In the genomic region with DNA sequence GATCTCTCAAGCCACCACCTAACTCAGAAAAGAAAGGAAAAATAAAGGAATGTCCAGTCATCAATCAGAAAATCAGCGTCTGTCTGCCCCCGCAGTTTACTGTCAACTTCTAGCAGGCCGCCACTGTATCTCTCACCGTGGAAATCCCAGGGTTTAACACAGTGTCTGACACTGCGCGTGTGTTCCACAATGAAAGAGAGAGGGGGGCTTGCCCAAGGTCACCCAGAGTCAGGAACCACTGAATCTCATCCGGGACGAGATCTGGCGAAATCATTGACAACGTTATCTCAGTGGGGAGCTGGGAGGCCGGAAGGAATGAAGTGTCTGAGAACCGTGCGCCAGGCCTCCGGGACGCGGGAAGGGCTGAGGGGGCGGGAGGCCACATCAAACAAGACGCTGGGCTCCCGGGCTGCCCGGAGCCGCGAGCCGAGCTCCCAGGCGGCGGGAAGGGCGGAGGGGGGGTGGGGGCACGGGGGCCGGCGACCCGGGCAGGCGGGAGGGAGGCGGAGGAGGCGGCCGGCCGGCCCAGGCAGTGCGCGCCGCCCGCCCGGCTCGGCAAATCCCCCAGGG, we compare ENCODE assay signal across 8 cellular contexts. TPM values are rescaled to one million over a fixed set of nuclear protein-coding genes. Genes with fewer than 3 reads are reported as not detected.
DNase-seq lines count a peak whose midpoint lies in the region; ATAC-seq lines count a peak whose summit lies in the region.

No MANE protein-coding gene starts in this region.

- H3K9me3 ChIP-seq in iPS-18c (ENCODE audit: control insufficient read depth, insufficient read depth, low read length) (no peaks in the 10 kb centered on the region), skeletal muscle satellite cell (replicated peaks; ENCODE audit: low read length) (no peaks in the 10 kb centered on the region)

- H3K4me1 ChIP-seq in skeletal muscle satellite cell (ENCODE audit: control insufficient read depth, insufficient read depth, low read length): peaks cover 36% of the 10 kb centered on the region

- no peak for ATAC-seq in HG03520 (IDR thresholded peaks at IDR 0.05; ENCODE audit: unreplicated experiment)

- peak overlapping the region; percentile 80 for H3K9ac ChIP-seq in skeletal muscle satellite cell (ENCODE audit: low read depth, low read length)

- H3K4me2 ChIP-seq in skeletal muscle satellite cell (ENCODE audit: low read length): peak overlapping the region; percentile 82

- H3K4me3 ChIP-seq in iPS-18c (ENCODE audit: insufficient read depth, low read depth, low read length): peak overlapping the region; percentile 40
- peak overlapping the region; percentile 64 for H3K4me3 ChIP-seq in skeletal muscle satellite cell (ENCODE audit: low read length)

- DNase-seq in NCI-H748 (lab: John Stamatoyannopoulos, UW; ENCODE audit: unreplicated experiment): peak; percentile 56
- no peak for DNase-seq in NCI-H748 treated with DMSO at 0.1 percent for 48 hours (lab: John Stamatoyannopoulos, UW)
- DNase-seq in NCI-H226: peak; percentile 68
- DNase-seq in amniotic epithelial cell (ENCODE audit: low read depth): peak; percentile 89
- DNase-seq in activated CD4-positive, CD25-positive, alpha-beta regulatory T cell treated with anti-CD3 and anti-CD28 coated beads, Interleukin-2, amount 50 U/mL, for 72 hours: no peak

- peaks cover 42% of the 10 kb centered on the region for H3K27me3 ChIP-seq in skeletal muscle satellite cell (ENCODE audit: control insufficient read depth, insufficient read depth, low read length)

- no peaks in the 10 kb centered on the region for H3K36me3 ChIP-seq in skeletal muscle satellite cell (ENCODE audit: insufficient read depth, low read length)

RNA-seq across cellular contexts. Expression of a gene that starts 2.2 kb away (rescaled TPM):
- total RNA-seq in skeletal muscle satellite cell (2012; rRNA removed): 0.87 and 1.0 TPM in 2 replicates

Comparison
In these comparisons a context has a peak if more than half of its experiments do, and no peak if none do; other contexts are left out.
1. DNase-seq: peak in NCI-H748 (single experiment), NCI-H226 (single experiment) and amniotic epithelial cell (single experiment); none in NCI-H748 treated with DMSO at 0.1 percent for 48 hours (single experiment) and activated CD4-positive, CD25-positive, alpha-beta regulatory T cell treated with anti-CD3 and anti-CD28 coated beads, Interleukin-2, amount 50 U/mL, for 72 hours (single experiment).